In the genomic region with DNA sequence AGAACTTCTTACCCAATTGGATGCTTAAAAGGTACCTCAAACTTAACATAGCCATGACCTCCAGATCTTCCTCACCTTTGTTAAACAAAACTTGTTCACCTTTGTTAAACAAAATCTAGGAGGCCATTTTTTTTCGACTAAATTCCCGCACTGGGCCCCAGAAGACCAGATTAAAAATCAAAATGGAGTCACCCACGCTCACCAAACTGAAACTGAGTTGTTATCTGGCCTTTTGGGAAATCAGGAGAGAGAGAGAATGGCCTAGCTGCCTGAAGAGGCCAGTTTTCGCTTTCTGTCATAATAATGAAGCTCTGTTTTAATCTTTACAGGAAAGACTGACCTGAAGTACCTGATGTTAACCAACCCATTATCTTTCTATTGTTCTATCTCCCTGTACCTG, we compare ENCODE assay signal across 1 cellular context.
TF ChIP-seq lines count a peak whose summit lies in the region.

No MANE protein-coding gene starts in this region.

TF ChIP-seq in K562, 482 proteins besides CTCF, POLR2A, EP300 and RAD21 (continued from another document and continues in another):
- TF ChIP-seq RERE (CRISPR knock-in tag; IDR thresholded peaks at IDR 0.05; ENCODE audit: borderline replicate concordance): no peak
- no peak for TF ChIP-seq RHOXF2B (CRISPR knock-in tag; conservative IDR thresholded peaks at IDR 0.05)
- TF ChIP-seq BCL6 (CRISPR knock-in tag; IDR thresholded peaks at IDR 0.05): peak; percentile 81
- no peak for TF ChIP-seq ZC3H4 (CRISPR knock-in tag; IDR thresholded peaks at IDR 0.05; ENCODE audit: borderline replicate concordance)
- TF ChIP-seq ILK (tag; IDR thresholded peaks at IDR 0.05; ENCODE audit: borderline replicate concordance, low read depth): peak; percentile 91
- no peak for TF ChIP-seq CBFA2T3 (IDR thresholded peaks at IDR 0.05)
- TF ChIP-seq, protein P1, sequence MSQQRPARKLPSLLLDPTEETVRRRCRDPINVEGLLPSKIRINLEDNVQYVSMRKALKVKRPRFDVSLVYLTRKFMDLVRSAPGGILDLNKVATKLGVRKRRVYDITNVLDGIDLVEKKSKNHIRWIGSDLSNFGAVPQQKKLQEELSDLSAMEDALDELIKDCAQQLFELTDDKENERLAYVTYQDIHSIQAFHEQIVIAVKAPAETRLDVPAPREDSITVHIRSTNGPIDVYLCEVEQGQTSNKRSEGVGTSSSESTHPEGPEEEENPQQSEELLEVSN (IDR thresholded peaks at IDR 0.05; ENCODE audit: borderline replicate concordance in 1 of 2, extremely low read depth in 1 of 2, insufficient read depth in 1 of 2, insufficient read length in 1 of 2, low read depth in 1 of 2, low read length in 1 of 2, poor library complexity in 1 of 2, severe bottlenecking in 1 of 2): no peak
- no peak for TF ChIP-seq CBX1 (IDR thresholded peaks at IDR 0.05; ENCODE audit: low read depth)
- TF ChIP-seq IRF2 (CRISPR knock-in tag; IDR thresholded peaks at IDR 0.05): no peak
- no peak for TF ChIP-seq ZNF785 (CRISPR knock-in tag; IDR thresholded peaks at IDR 0.05)
- TF ChIP-seq ZKSCAN1 (IDR thresholded peaks at IDR 0.05; ENCODE audit: low read depth, low read length): no peak
- TF ChIP-seq ZNF146 (CRISPR knock-in tag; IDR thresholded peaks at IDR 0.05; ENCODE audit: unreplicated experiment): no peak
- TF ChIP-seq ZNF583 (CRISPR knock-in tag; IDR thresholded peaks at IDR 0.05): peak; percentile 92
- TF ChIP-seq KLF13 (tag; IDR thresholded peaks at IDR 0.05; ENCODE audit: borderline replicate concordance, low read depth): no peak; the same call in 1 of the 2 replicates
- TF ChIP-seq THRAP3 (IDR thresholded peaks at IDR 0.05; ENCODE audit: borderline replicate concordance): no peak
- no peak for TF ChIP-seq EP400 (IDR thresholded peaks at IDR 0.05)
- TF ChIP-seq SRF (CRISPR knock-in tag; IDR thresholded peaks at IDR 0.05): no peak
- peak; percentile 60; the same call in 1 of the 2 replicates for TF ChIP-seq ZNF354B (CRISPR knock-in tag; IDR thresholded peaks at IDR 0.05)
- 0 out of 2 replicates have a peak, but pooled peaks have one; percentile 66 for TF ChIP-seq TCFL5 (CRISPR knock-in tag; conservative IDR thresholded peaks at IDR 0.05)
- TF ChIP-seq, protein P2, sequence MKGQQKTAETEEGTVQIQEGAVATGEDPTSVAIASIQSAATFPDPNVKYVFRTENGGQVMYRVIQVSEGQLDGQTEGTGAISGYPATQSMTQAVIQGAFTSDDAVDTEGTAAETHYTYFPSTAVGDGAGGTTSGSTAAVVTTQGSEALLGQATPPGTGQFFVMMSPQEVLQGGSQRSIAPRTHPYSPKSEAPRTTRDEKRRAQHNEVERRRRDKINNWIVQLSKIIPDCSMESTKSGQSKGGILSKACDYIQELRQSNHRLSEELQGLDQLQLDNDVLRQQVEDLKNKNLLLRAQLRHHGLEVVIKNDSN (CRISPR knock-in tag; IDR thresholded peaks at IDR 0.05): no peak
- TF ChIP-seq FOXA3 (CRISPR knock-in tag; conservative IDR thresholded peaks at IDR 0.05 in 1 of 2, IDR thresholded peaks at IDR 0.05 in 1 of 2): no peak
- no peak for TF ChIP-seq SIN3B (IDR thresholded peaks at IDR 0.05; ENCODE audit: low read depth)
- TF ChIP-seq ZNF696 (CRISPR knock-in tag; conservative IDR thresholded peaks at IDR 0.05): no peak
- no peak for TF ChIP-seq BCLAF1 (IDR thresholded peaks at IDR 0.05; ENCODE audit: borderline replicate concordance in 1 of 2, control insufficient read depth in 1 of 2, low read depth in 2 of 2, low read length in 1 of 2)
- TF ChIP-seq THRB (CRISPR knock-in tag; conservative IDR thresholded peaks at IDR 0.05): no peak
- no peak for TF ChIP-seq BDP1 (IDR thresholded peaks at IDR 0.05; ENCODE audit: insufficient read depth, insufficient read length)
- peak; percentile 67 for TF ChIP-seq ETV1 (tag; conservative IDR thresholded peaks at IDR 0.05; ENCODE audit: low read depth)
- TF ChIP-seq TAL1 (IDR thresholded peaks at IDR 0.05): no peak
- no peak for TF ChIP-seq ZBTB8A (IDR thresholded peaks at IDR 0.05; ENCODE audit: partially characterized antibody)
- no peak for TF ChIP-seq TRIM28 (IDR thresholded peaks at IDR 0.05)
- no peak for TF ChIP-seq MED1 (CRISPR knock-in tag; IDR thresholded peaks at IDR 0.05; ENCODE audit: borderline replicate concordance)
- no peak for TF ChIP-seq BMI1 (IDR thresholded peaks at IDR 0.05; ENCODE audit: low read length)
- TF ChIP-seq PHF20 (IDR thresholded peaks at IDR 0.05; ENCODE audit: partially characterized antibody): no peak
- TF ChIP-seq ELK1 (CRISPR knock-in tag; IDR thresholded peaks at IDR 0.05): no peak
- TF ChIP-seq ZFP36 (IDR thresholded peaks at IDR 0.05; ENCODE audit: low read depth, low read length, partially characterized antibody): no peak
- TF ChIP-seq ZNF445 (CRISPR knock-in tag; IDR thresholded peaks at IDR 0.05; ENCODE audit: low read depth): peak; percentile 85
- TF ChIP-seq CBX3 (IDR thresholded peaks at IDR 0.05; ENCODE audit: borderline replicate concordance in 1 of 2, low read length in 2 of 2): no peak
- no peak for TF ChIP-seq ETS1 (conservative IDR thresholded peaks at IDR 0.05; ENCODE audit: control insufficient read depth, low read depth, low read length)
- no peak for TF ChIP-seq PRMT5 (CRISPR knock-in tag; IDR thresholded peaks at IDR 0.05)
- no peak for TF ChIP-seq MTA2 (IDR thresholded peaks at IDR 0.05; ENCODE audit: low read depth)
- no peak for TF ChIP-seq C11orf30 (IDR thresholded peaks at IDR 0.05; ENCODE audit: low read depth)
- TF ChIP-seq SOX6 (IDR thresholded peaks at IDR 0.05): no peak
- TF ChIP-seq RBFOX2 (IDR thresholded peaks at IDR 0.05; ENCODE audit: low read depth, low read length): no peak
- TF ChIP-seq HNRNPUL1 (IDR thresholded peaks at IDR 0.05; ENCODE audit: low read length): no peak
- TF ChIP-seq TCF7L2 (IDR thresholded peaks at IDR 0.05; ENCODE audit: low read depth, low read length): no peak
- TF ChIP-seq WHSC1 (IDR thresholded peaks at IDR 0.05; ENCODE audit: low read length): no peak
- TF ChIP-seq ZNF239 (CRISPR knock-in tag; IDR thresholded peaks at IDR 0.05): peak; percentile 81
- TF ChIP-seq KHSRP (IDR thresholded peaks at IDR 0.05): no peak
- TF ChIP-seq ETV5 (CRISPR knock-in tag; IDR thresholded peaks at IDR 0.05; ENCODE audit: low read depth): no peak
- TF ChIP-seq ZNF586 (CRISPR knock-in tag; conservative IDR thresholded peaks at IDR 0.05): peak; percentile 41; the same call in 1 of the 2 replicates
- no peak for TF ChIP-seq ZNF830 (CRISPR knock-in tag; IDR thresholded peaks at IDR 0.05)
- TF ChIP-seq, protein P3, sequence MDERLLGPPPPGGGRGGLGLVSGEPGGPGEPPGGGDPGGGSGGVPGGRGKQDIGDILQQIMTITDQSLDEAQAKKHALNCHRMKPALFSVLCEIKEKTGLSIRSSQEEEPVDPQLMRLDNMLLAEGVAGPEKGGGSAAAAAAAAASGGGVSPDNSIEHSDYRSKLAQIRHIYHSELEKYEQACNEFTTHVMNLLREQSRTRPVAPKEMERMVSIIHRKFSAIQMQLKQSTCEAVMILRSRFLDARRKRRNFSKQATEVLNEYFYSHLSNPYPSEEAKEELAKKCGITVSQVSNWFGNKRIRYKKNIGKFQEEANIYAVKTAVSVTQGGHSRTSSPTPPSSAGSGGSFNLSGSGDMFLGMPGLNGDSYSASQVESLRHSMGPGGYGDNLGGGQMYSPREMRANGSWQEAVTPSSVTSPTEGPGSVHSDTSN (CRISPR knock-in tag; IDR thresholded peaks at IDR 0.05; ENCODE audit: low read depth): no peak
- TF ChIP-seq, protein P3 (tag; conservative IDR thresholded peaks at IDR 0.05; ENCODE audit: low read depth): 0 out of 2 replicates have a peak, but pooled peaks have one; percentile 17
